26 cellular contexts compared by ENCODE assay signal in the genomic region with DNA sequence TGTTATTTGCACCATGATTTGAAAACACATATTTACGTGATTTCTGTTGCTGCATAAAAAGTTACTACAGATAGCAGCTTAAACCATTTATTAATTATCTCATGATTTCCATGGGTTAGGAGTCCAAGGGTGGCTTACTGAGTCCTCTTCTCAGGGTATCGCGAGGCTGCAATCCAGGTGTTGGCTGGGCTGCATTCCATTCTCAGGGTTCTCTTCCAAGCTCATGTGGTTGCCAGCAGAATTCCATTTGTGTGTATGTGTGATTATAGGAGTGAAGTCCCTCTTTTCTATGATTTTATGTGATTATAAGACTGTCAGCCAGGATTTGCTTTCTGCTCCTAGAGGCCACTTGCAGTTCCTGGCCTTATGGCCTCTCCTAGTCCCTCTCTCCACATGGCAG.
A peak's percentile ranks its signal among the peaks of the same experiment; 100 is the strongest.
DNase-seq lines count a peak whose midpoint lies in the region; ATAC-seq and TF ChIP-seq lines count a peak whose summit lies in the region.
"Had no signal": no experiment of that assay in that cellular context is flagged by ENCODE, and none has a peak within 500 bp of the region (broad histone marks: within the 10 kb centered on the region; RNA-seq: fewer than 3 reads in every experiment).

No MANE protein-coding gene starts in this region.

- no peaks in the 10 kb centered on the region for H3K4me1 Mint-ChIP-seq in activated T-helper 17 cell treated with anti-CD3 and anti-CD28 coated beads, Interleukin-2, amount 50 U/mL, for 72 hours
- H3K4me1 Mint-ChIP-seq: activated CD4-positive, alpha-beta T cell treated with anti-CD3 and anti-CD28 coated beads, Interleukin-2, amount 10 ng/mL, durations not matched to agents 7 days and 5 days; CD14-positive monocyte; nephron progenitor cell; stimulated activated effector memory CD8-positive, alpha-beta T cell treated with anti-CD3 and anti-CD28 coated beads, Interleukin-12 subunit alpha, Interleukin-12 subunit beta, amount 100 ng/mL, for 72 hours; T-helper 17 cell had no signal

- no peaks in the 10 kb centered on the region for H3K27me3 Mint-ChIP-seq in activated T-helper 17 cell treated with anti-CD3 and anti-CD28 coated beads, Interleukin-2, amount 50 U/mL, for 72 hours
- H3K27me3 Mint-ChIP-seq: activated CD4-positive, alpha-beta T cell treated with anti-CD3 and anti-CD28 coated beads, Interleukin-2, amount 10 ng/mL, durations not matched to agents 7 days and 5 days; T-helper 17 cell had no signal

- no peak for TF ChIP-seq CTCF in AG04449 (IDR thresholded peaks at IDR 0.05; ENCODE audit: insufficient read depth, low read length, missing control alignments)
- TF ChIP-seq CTCF in foreskin fibroblast (IDR thresholded peaks at IDR 0.05; ENCODE audit: low read depth, low read length) = no peak

- peaks cover 17% of the 10 kb centered on the region for H3K9me3 Mint-ChIP-seq in activated T-helper 17 cell treated with anti-CD3 and anti-CD28 coated beads, Interleukin-2, amount 50 U/mL, for 72 hours

- CTCF ChIA-PET in AG04449 (lab: Yijun Ruan, JAX) = interaction anchor here (1.1 to 1.2 kb wide), 2 partner anchors 14 to 264 kb away, joined by 3 to 5 read pairs; no protein-coding TSS in a partner anchor

- no peak for ATAC-seq in GM19397 (IDR thresholded peaks at IDR 0.05; ENCODE audit: unreplicated experiment)
- ATAC-seq in activated T-helper 17 cell treated with anti-CD3 and anti-CD28 coated beads, Interleukin-2, amount 50 U/mL, for 72 hours (replicated peaks) = no peak
- ATAC-seq in GM21723 (IDR thresholded peaks at IDR 0.05; ENCODE audit: unreplicated experiment) = no peak
- ATAC-seq: left lobe of liver; stimulated activated effector memory CD8-positive, alpha-beta T cell treated with anti-CD3 and anti-CD28 coated beads, Interleukin-12 subunit alpha, Interleukin-12 subunit beta, amount 100 ng/mL, for 72 hours; T-helper 17 cell had no signal

- no peak overlapping the region for H3K27ac Mint-ChIP-seq in activated T-helper 17 cell treated with anti-CD3 and anti-CD28 coated beads, Interleukin-2, amount 50 U/mL, for 72 hours
- H3K27ac Mint-ChIP-seq: activated CD4-positive, alpha-beta T cell treated with anti-CD3 and anti-CD28 coated beads, Interleukin-2, amount 10 ng/mL, durations not matched to agents 7 days and 5 days; CD14-positive monocyte; nephron progenitor cell; stimulated activated effector memory CD8-positive, alpha-beta T cell treated with anti-CD3 and anti-CD28 coated beads, Interleukin-12 subunit alpha, Interleukin-12 subunit beta, amount 100 ng/mL, for 72 hours; T-helper 17 cell had no signal

- DNase-seq in AG04449 (ENCODE audit: low read depth, low spot score) (peak; percentile 33), HCEC 1CT (peak; percentile 65), amniotic epithelial cell (ENCODE audit: low read depth) (peak; percentile 58), foreskin fibroblast (peak; percentile 6 to 23), G401 (ENCODE audit: low spot score) (no peak)
- DNase-seq: activated CD4-positive, alpha-beta T cell treated with anti-CD3 and anti-CD28 coated beads, Interleukin-2, amount 10 ng/mL, durations not matched to agents 7 days and 5 days; activated CD8-positive, alpha-beta memory T cell treated with anti-CD3 and anti-CD28 coated beads, Interleukin-2, amount 50 U/mL, for 4 hours; central memory CD4-positive, alpha-beta T cell; erythroblast; head of caudate nucleus; midbrain; NCI-H187 treated with DMSO at 0.1 percent for 48 hours; NCI-H2227 treated with DMSO at 0.1 percent for 48 hours; NCI-H82; nephron progenitor cell; posterior cingulate gyrus; sigmoid colon; SJCRH30; T-helper 17 cell; testis had no signal

- POLR2A ChIA-PET in AG04449 (lab: Yijun Ruan, JAX) = no interaction called here

- H3K4me3 ChIP-seq in AG04449 (ENCODE audit: low read depth, low read length) = no peak overlapping the region
- H3K4me3 ChIP-seq in foreskin fibroblast (ENCODE audit: low read depth in 1 of 2, low read length in 2 of 2) = no peak overlapping the region
- H3K4me3 ChIP-seq: sigmoid colon, SJCRH30, testis had no signal

- H3K36me3 Mint-ChIP-seq in activated T-helper 17 cell treated with anti-CD3 and anti-CD28 coated beads, Interleukin-2, amount 50 U/mL, for 72 hours (ENCODE audit: low read depth) = no peaks in the 10 kb centered on the region
- H3K36me3 Mint-ChIP-seq: CD14-positive monocyte; stimulated activated effector memory CD8-positive, alpha-beta T cell treated with anti-CD3 and anti-CD28 coated beads, Interleukin-12 subunit alpha, Interleukin-12 subunit beta, amount 100 ng/mL, for 72 hours had no signal

- H3K4me3 Mint-ChIP-seq in activated T-helper 17 cell treated with anti-CD3 and anti-CD28 coated beads, Interleukin-2, amount 50 U/mL, for 72 hours = no peak overlapping the region
- H3K4me3 Mint-ChIP-seq: activated CD4-positive, alpha-beta T cell treated with anti-CD3 and anti-CD28 coated beads, Interleukin-2, amount 10 ng/mL, durations not matched to agents 7 days and 5 days; CD14-positive monocyte; nephron progenitor cell; stimulated activated effector memory CD8-positive, alpha-beta T cell treated with anti-CD3 and anti-CD28 coated beads, Interleukin-12 subunit alpha, Interleukin-12 subunit beta, amount 100 ng/mL, for 72 hours; T-helper 17 cell had no signal

- in situ Hi-C loops in G401 (cut with HindIII; ENCODE audit: low sequenced_read_pairs) = no loop called here
